Comparison of ENCODE assay signal across 16 cellular contexts in genomic region chr10:106387063-106387462, GRCh38.
"Had no signal": no experiment of that assay in that cellular context is flagged by ENCODE, and none has a peak within 500 bp of the region (broad histone marks: within the 10 kb centered on the region; RNA-seq: fewer than 3 reads in every experiment).

No MANE protein-coding gene starts in this region.

- H3K27ac ChIP-seq: prostate gland, right lobe of liver had no signal

- ATAC-seq: activated T-helper 17 cell treated with anti-CD3 and anti-CD28 coated beads, Interleukin-2, amount 50 U/mL, for 72 hours; esophagus mucosa; left ventricle myocardium superior; right lobe of liver had no signal

- H3K27me3 ChIP-seq: right lobe of liver had no signal

- H3K4me1 ChIP-seq: prostate gland, right lobe of liver had no signal

- H3K4me3 ChIP-seq: prostate gland, right lobe of liver had no signal

- H3K36me3 ChIP-seq: prostate gland, right lobe of liver had no signal

- H3K9me3 ChIP-seq: prostate gland, right lobe of liver had no signal

- DNase-seq: activated CD4-positive, alpha-beta T cell treated with anti-CD3 and anti-CD28 coated beads for 48 hours; activated CD8-positive, alpha-beta memory T cell treated with anti-CD3 and anti-CD28 coated beads for 24 hours; activated naive CD4-positive, alpha-beta T cell treated with anti-CD3 and anti-CD28 coated beads for 36 hours; cerebellar nuclear complex; dermis blood vessel endothelial cell; left ventricle myocardium superior; mesendoderm; occipital lobe; right lobe of liver; stimulated activated CD4-positive, alpha-beta T cell treated with anti-CD3 and anti-CD28 coated beads, Interleukin-12 subunit alpha, Interleukin-12 subunit beta, amount 100 ng/mL, for 4 hours; stimulated activated naive CD4-positive, alpha-beta T cell; T1000; trophoblast cell had no signal
